ENCODE assay signal across 19 cellular contexts in the genomic region with DNA sequence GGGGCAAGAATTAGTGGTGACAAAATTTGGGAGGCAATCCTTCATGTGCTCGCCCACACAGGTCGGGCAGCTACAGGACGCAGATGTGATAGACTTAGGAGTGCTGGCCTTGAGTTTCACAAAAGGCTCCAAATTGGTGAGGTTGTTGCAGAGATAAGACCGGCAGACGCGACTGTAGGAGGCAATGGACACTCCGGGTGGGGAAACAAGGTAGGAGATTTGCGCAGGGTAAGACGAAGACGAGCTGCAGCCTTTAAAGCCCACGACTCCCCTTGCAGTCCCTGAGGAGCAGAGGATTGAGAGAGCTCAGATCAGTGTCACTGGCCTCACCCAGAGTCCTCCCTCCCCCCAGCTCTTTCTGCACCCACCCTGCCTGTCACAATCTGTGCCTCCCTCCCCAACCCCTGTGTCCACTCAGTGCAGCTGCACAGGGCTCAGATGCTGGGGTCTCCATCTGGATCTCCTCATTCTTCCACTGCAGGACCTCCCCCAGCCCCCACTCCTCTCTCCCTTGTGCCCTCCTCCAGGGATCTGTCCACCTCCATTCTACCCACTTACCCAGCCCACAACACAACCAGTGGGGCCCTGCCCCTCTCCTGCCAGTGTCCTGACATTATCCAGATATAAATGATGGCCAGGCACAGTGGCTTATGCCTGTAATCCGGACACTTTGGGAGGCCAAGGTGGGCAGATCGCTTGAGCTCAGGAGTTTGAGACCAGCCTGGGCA. TPM values are rescaled to one million over a fixed set of nuclear protein-coding genes. Genes with fewer than 3 reads are reported as not detected.
DNase-seq lines count a peak whose midpoint lies in the region; ATAC-seq and TF ChIP-seq lines count a peak whose summit lies in the region.
"Had no signal": no experiment of that assay in that cellular context is flagged by ENCODE, and none has a peak within 500 bp of the region (broad histone marks: within the 10 kb centered on the region; RNA-seq: fewer than 3 reads in every experiment).

No MANE protein-coding gene starts in this region.

- no peaks in the 10 kb centered on the region for H3K36me3 Mint-ChIP-seq in glutamatergic neuron (ENCODE audit: unreplicated experiment)
- H3K36me3 Mint-ChIP-seq: CD4-positive, CD25-positive, alpha-beta regulatory T cell; CD8-positive, alpha-beta T cell had no signal

- DNase-seq in H7 (peak; percentile 3), WERI-Rb-1 (peak; percentile 60), glutamatergic neuron (no peak), upper lobe of right lung (peak; percentile 30), SKM-1 treated with dmso at 0.1 percent for 144 hours (lab: John Stamatoyannopoulos, UW; ENCODE audit: unreplicated experiment) (no peak)
- DNase-seq: Caco-2; CD4-positive, CD25-positive, alpha-beta regulatory T cell; CD8-positive, alpha-beta T cell; DMS153; DND-41; GM23248 had no signal

- no peak overlapping the region for H3K4me3 ChIP-seq in H7 (ENCODE audit: insufficient read depth, low read depth, low read length)
- H3K4me3 ChIP-seq in WERI-Rb-1 (ENCODE audit: low read depth, low read length): 0 out of 2 replicates have a peak overlapping the region, but pooled peaks have one; percentile 8
- H3K4me3 ChIP-seq in upper lobe of right lung: no peak overlapping the region
- H3K4me3 ChIP-seq: BLaER1, GM23248, HAP-1 had no signal

- peaks cover 10% of the 10 kb centered on the region for H3K4me1 Mint-ChIP-seq in glutamatergic neuron (ENCODE audit: low read depth, unreplicated experiment)
- H3K4me1 Mint-ChIP-seq: B cell had no signal

- no peak overlapping the region for H3K27ac Mint-ChIP-seq in glutamatergic neuron (ENCODE audit: unreplicated experiment)
- H3K27ac Mint-ChIP-seq: B cell; CD8-positive, alpha-beta T cell had no signal

- H3K27ac ChIP-seq in WERI-Rb-1 (no peak overlapping the region), upper lobe of right lung (no peak overlapping the region)
- H3K27ac ChIP-seq: BLaER1, C4-2B, GM23248 had no signal

- H3K4me3 Mint-ChIP-seq in glutamatergic neuron (ENCODE audit: unreplicated experiment): peak overlapping the region; percentile 38
- H3K4me3 Mint-ChIP-seq: B cell; CD4-positive, CD25-positive, alpha-beta regulatory T cell; CD8-positive, alpha-beta T cell had no signal

- no peaks in the 10 kb centered on the region for H3K4me1 ChIP-seq in upper lobe of right lung
- H3K4me1 ChIP-seq: Caco-2, HAP-1 had no signal

- TF ChIP-seq CTCF in WERI-Rb-1 (IDR thresholded peaks at IDR 0.05; ENCODE audit: low read depth, low read length) (no peak), glutamatergic neuron (IDR thresholded peaks at IDR 0.05; ENCODE audit: partially characterized antibody, unreplicated experiment) (no peak), upper lobe of right lung (IDR thresholded peaks at IDR 0.05) (no peak)

- H3K27me3 Mint-ChIP-seq in glutamatergic neuron (ENCODE audit: unreplicated experiment): peaks cover 4% of the 10 kb centered on the region

- H3K9me3 Mint-ChIP-seq in glutamatergic neuron (ENCODE audit: unreplicated experiment): no peaks in the 10 kb centered on the region
- H3K9me3 Mint-ChIP-seq: CD4-positive, CD25-positive, alpha-beta regulatory T cell; CD8-positive, alpha-beta T cell had no signal

- ATAC-seq in upper lobe of right lung (no peak), HG03045 (IDR thresholded peaks at IDR 0.05; ENCODE audit: unreplicated experiment) (no peak), HG03159 (IDR thresholded peaks at IDR 0.05; ENCODE audit: unreplicated experiment) (no peak)
- ATAC-seq: CD8-positive, alpha-beta T cell had no signal

- H3K36me3 ChIP-seq in H7 (replicated peaks; ENCODE audit: control insufficient read depth, insufficient read depth, low read length) (no peaks in the 10 kb centered on the region), WERI-Rb-1 (no peaks in the 10 kb centered on the region), upper lobe of right lung (no peaks in the 10 kb centered on the region)
- H3K36me3 ChIP-seq: BLaER1, HAP-1 had no signal

- no peaks in the 10 kb centered on the region for H3K9me3 ChIP-seq in WERI-Rb-1 (ENCODE audit: severe bottlenecking)
- no peaks in the 10 kb centered on the region for H3K9me3 ChIP-seq in upper lobe of right lung
- H3K9me3 ChIP-seq: BLaER1, Caco-2, HAP-1 had no signal

- H3K27me3 ChIP-seq in H7 (ENCODE audit: control insufficient read depth, insufficient read depth, low read length): no peaks in the 10 kb centered on the region
- no peaks in the 10 kb centered on the region for H3K27me3 ChIP-seq in WERI-Rb-1 (ENCODE audit: insufficient read depth, low read depth, severe bottlenecking)
- H3K27me3 ChIP-seq in upper lobe of right lung: peaks cover 25% of the 10 kb centered on the region
- H3K27me3 ChIP-seq: BLaER1 had no signal

- intact Hi-C loops in upper lobe of right lung (cut with DNase I): no loop called here

RNA-seq across cellular contexts. Expression of a gene that starts 6.3 kb away (rescaled TPM):
- total RNA-seq in H7 (2014; rRNA removed; shearing (Covaris generic)): not detected in 2 replicates
- total RNA-seq in glutamatergic neuron (ENCODE audit: unreplicated experiment) (not detected), upper lobe of right lung (not detected)
- total RNA-seq: A172; B cell; Caco-2; CD4-positive, CD25-positive, alpha-beta regulatory T cell; CD8-positive, alpha-beta T cell; GM23248 had no signal

RNA-seq across cellular contexts. Expression of a gene that starts 6.7 kb away (rescaled TPM):
- total RNA-seq in H7 (2014; rRNA removed; shearing (Covaris generic)): not detected in 2 replicates
- not detected for total RNA-seq in glutamatergic neuron (ENCODE audit: unreplicated experiment)
- not detected for total RNA-seq in upper lobe of right lung
- total RNA-seq: A172; B cell; Caco-2; CD4-positive, CD25-positive, alpha-beta regulatory T cell; CD8-positive, alpha-beta T cell; GM23248; H4 had no signal

RNA-seq across cellular contexts. Expression of a gene that starts 21.9 kb away (rescaled TPM):
- 2,022 and 3,019 TPM in 2 replicates for total RNA-seq in H7 (2014; rRNA removed; shearing (Covaris generic))
- total RNA-seq in glutamatergic neuron (ENCODE audit: unreplicated experiment) (1,637 TPM), upper lobe of right lung (1,667 TPM)

RNA-seq across cellular contexts. Expression of a gene that starts 38.9 kb away (rescaled TPM):
- 0.55 TPM in 1 of 2 replicates, not detected in the other for total RNA-seq in H7 (2014; rRNA removed; shearing (Covaris generic))
- total RNA-seq in glutamatergic neuron (ENCODE audit: unreplicated experiment) (not detected), upper lobe of right lung (1.4 TPM)
- total RNA-seq: A172, GM23248, H4 had no signal

RNA-seq across cellular contexts. Expression of a gene that starts 41.8 kb away (rescaled TPM):
- total RNA-seq in H7 (2014; rRNA removed; shearing (Covaris generic)): not detected in 2 replicates
- total RNA-seq in glutamatergic neuron (ENCODE audit: unreplicated experiment) (not detected), upper lobe of right lung (1.2 TPM)
- total RNA-seq: A172; B cell; Caco-2; CD4-positive, CD25-positive, alpha-beta regulatory T cell; CD8-positive, alpha-beta T cell; GM23248; H4 had no signal

Comparison
In these comparisons a context has a peak if more than half of its experiments do, and no peak if none do; other contexts are left out.
1. DNase-seq: peak in H7 (single experiment), WERI-Rb-1 (single experiment) and upper lobe of right lung (single experiment); none in glutamatergic neuron (single experiment) and SKM-1 treated with dmso at 0.1 percent for 144 hours (single experiment).